In the genomic region with DNA sequence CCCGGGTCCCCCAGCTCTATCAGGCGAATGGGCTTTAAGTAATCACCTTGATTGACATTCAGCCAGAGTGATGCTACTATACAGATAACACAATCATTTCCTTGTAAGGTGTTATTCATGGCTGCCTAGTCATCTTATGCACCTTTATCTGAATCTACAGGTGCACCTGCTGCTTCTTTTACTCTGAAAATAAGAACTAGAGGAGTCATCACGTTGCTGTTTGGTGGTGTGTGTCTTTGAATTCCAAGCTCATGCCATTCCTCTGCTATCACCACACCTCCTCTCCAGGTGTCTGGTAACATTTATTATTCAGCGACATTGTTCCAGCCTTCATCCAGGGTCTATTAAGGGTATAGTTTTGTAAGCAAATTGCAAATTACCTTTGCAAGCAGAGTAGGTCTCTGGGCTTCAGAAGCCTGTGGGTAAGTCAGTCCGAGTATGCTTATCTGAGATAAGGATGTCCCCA, we compare ENCODE assay signal across 29 cellular contexts. TPM values are rescaled to one million over a fixed set of nuclear protein-coding genes. Genes with fewer than 3 reads are reported as not detected.
"Had no signal": no experiment of that assay in that cellular context is flagged by ENCODE, and none has a peak within 500 bp of the region (broad histone marks: within the 10 kb centered on the region; RNA-seq: fewer than 3 reads in every experiment).

No MANE protein-coding gene starts in this region.

- H3K36me3 ChIP-seq: breast epithelium, MG63, Peyer's patch, SJCRH30 had no signal

- H3K9me3 ChIP-seq: breast epithelium, MG63, Peyer's patch, SJCRH30, SK-N-SH had no signal

- H3K27ac ChIP-seq: breast epithelium, Peyer's patch, RWPE1, SJCRH30, VCaP had no signal

- H3K9ac ChIP-seq: SK-N-SH had no signal

- DNase-seq: activated CD4-positive, alpha-beta T cell treated with anti-CD3 and anti-CD28 coated beads, Interleukin-2, amount 10 ng/mL, durations not matched to agents 7 days and 5 days; activated CD4-positive, CD25-positive, alpha-beta regulatory T cell; activated CD8-positive, alpha-beta memory T cell treated with anti-CD3 and anti-CD28 coated beads, Interleukin-2, amount 50 U/mL, for 4 hours; activated naive CD4-positive, alpha-beta T cell treated with anti-CD3 and anti-CD28 coated beads, Interleukin-2, amount 50 U/mL, for 16 hours; activated naive CD8-positive, alpha-beta T cell treated with anti-CD3 and anti-CD28 coated beads, Interleukin-2, amount 10 ng/mL, durations not matched to agents 7 days and 5 days; aorta; caudate nucleus; MG63; MV-4-11; NCI-H1092 treated with DMSO at 0.1 percent for 48 hours; NCI-H1417 treated with DMSO at 0.1 percent for 48 hours; NCI-H1694; NCI-H2029; NCI-H2107; NCI-H2171 treated with DMSO at 0.1 percent for 48 hours; NCI-H226; NCI-H774; Right ventricle myocardium superior; SJCRH30; SK-N-SH; T-helper 1 cell had no signal

- H3K27me3 ChIP-seq: breast epithelium, MG63, Peyer's patch had no signal

- H3K4me2 ChIP-seq: SK-N-SH had no signal

- H3K4me1 ChIP-seq: breast epithelium, Peyer's patch, SJCRH30 had no signal

- H3K4me3 ChIP-seq: breast epithelium, MG63, Peyer's patch, SJCRH30 had no signal

RNA-seq across cellular contexts. Expression of a gene that starts 51.9 kb away (rescaled TPM):
- total RNA-seq: activated CD4-positive, alpha-beta memory T cell treated with anti-CD3 and anti-CD28 coated beads, Interleukin-2, amount 10 ng/mL, durations not matched to agents 7 days and 5 days; activated CD4-positive, alpha-beta T cell treated with anti-CD3 and anti-CD28 coated beads, Interleukin-2, amount 10 ng/mL, durations not matched to agents 7 days and 5 days; NCI-H460; OCI-LY7; SJCRH30; T-helper 2 cell treated with Interferon-gamma antibody and Interleukin-4, amounts not matched to agents 100 ng/mL and 5 ng/mL, for 36 hours had no signal
- polyA plus RNA-seq: SK-N-SH had no signal
